In the genomic region with DNA sequence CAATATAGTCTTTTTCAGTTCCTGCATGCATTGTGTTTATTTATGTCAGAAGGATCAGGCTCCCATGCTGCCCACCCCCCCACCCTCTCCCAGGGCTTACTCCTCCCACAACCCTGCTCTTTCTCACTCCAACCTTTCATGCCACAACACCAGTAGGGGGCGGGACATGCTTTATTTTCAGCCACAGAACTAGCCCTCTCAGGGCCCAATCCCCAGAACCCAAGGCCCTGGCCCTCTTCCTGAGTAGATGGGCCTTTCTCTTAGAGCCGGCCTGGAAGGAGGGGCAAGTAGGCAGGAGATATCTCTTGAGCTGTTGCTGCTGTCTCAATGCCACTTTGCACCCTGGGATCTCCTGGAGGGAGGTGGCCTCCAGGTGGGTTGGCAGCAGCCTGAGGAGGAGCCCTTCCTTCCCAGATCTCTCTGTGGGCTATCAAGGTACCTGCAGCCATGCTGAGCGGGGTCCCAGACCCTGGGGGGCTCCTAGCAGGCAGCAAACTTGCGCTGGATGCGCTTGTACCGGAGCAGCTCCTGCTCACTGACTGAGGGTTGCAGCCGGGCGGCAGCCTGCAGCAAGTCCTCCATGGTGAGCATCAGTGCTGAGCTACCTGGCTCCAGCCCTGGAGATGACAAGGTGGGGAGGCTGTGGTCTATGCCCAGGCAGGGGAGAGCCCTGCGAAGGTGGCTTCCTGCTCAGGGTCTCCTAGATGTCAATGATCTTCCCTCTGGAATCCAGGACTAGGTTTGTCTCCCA, we compare ENCODE assay signal across 8 cellular contexts. TPM values are rescaled to one million over a fixed set of nuclear protein-coding genes. Genes with fewer than 3 reads are reported as not detected.
DNase-seq lines count a peak whose midpoint lies in the region; ATAC-seq and TF ChIP-seq lines count a peak whose summit lies in the region.

No MANE protein-coding gene starts in this region.

- no peak overlapping the region for H3K4me3 Mint-ChIP-seq in osteocyte (ENCODE audit: unreplicated experiment)

- peaks cover 22% of the 10 kb centered on the region for H3K36me3 Mint-ChIP-seq in osteocyte (ENCODE audit: unreplicated experiment)

- H3K9me3 Mint-ChIP-seq in osteocyte (ENCODE audit: unreplicated experiment): no peaks in the 10 kb centered on the region

- in situ Hi-C loops in G401 (cut with HindIII; ENCODE audit: low sequenced_read_pairs): no loop called here
- in situ Hi-C loops in astrocyte of the spinal cord (cut with HindIII; ENCODE audit: low sequenced_read_pairs): no loop called here

- no peaks in the 10 kb centered on the region for H3K27me3 Mint-ChIP-seq in osteocyte (ENCODE audit: unreplicated experiment)

- peaks cover 17% of the 10 kb centered on the region for H3K4me1 Mint-ChIP-seq in osteocyte (ENCODE audit: unreplicated experiment)

- H3K27ac Mint-ChIP-seq in osteocyte (ENCODE audit: unreplicated experiment): no peak overlapping the region

- TF ChIP-seq CTCF in 22Rv1 (IDR thresholded peaks at IDR 0.05) (peak; percentile 37), astrocyte of the spinal cord (IDR thresholded peaks at IDR 0.05; ENCODE audit: low read depth, low read length) (peak; percentile 31), osteocyte (IDR thresholded peaks at IDR 0.05) (peak; percentile 30)

- ATAC-seq in GM21723 (IDR thresholded peaks at IDR 0.05; ENCODE audit: unreplicated experiment) (no peak), HG03439 (IDR thresholded peaks at IDR 0.05; ENCODE audit: unreplicated experiment) (no peak)

- DNase-seq in G401 (ENCODE audit: low spot score): peak; percentile 42
- peak; percentile 24 for DNase-seq in NCI-H526 treated with DMSO at 0.1 percent for 48 hours (lab: John Stamatoyannopoulos, UW)
- peak; percentile 35 for DNase-seq in astrocyte of the spinal cord (ENCODE audit: low read depth, low spot score)
- DNase-seq in osteocyte (ENCODE audit: extremely low spot score, unreplicated experiment): no peak
- DNase-seq in amygdala (lab: John Stamatoyannopoulos, UW): no peak

- H3K27ac ChIP-seq in 22Rv1: no peak overlapping the region

- no peak overlapping the region for H3K4me3 ChIP-seq in astrocyte of the spinal cord (ENCODE audit: low read depth, low read length)

RNA-seq across cellular contexts. Expression of gene GNMT, which starts 3.5 kb away (rescaled TPM):
- 0.75 TPM in 1 of 2 replicates, not detected in the other for total RNA-seq in G401 (2014; rRNA removed; shearing (Covaris generic))
- total RNA-seq in osteocyte: 0.44 and 0.97 TPM in 2 replicates

RNA-seq across cellular contexts. Expression of gene PEX6, which starts 15.0 kb away (rescaled TPM):
- total RNA-seq in G401 (2014; rRNA removed; shearing (Covaris generic)): 14.1 and 19.2 TPM in 2 replicates
- total RNA-seq in osteocyte: 27.1 and 27.3 TPM in 2 replicates

RNA-seq across cellular contexts. Expression of gene PPP2R5D, which starts 20.3 kb away (rescaled TPM):
- total RNA-seq in G401 (2014; rRNA removed; shearing (Covaris generic)): 64.8 and 71.0 TPM in 2 replicates
- 44.3 and 46.1 TPM in 2 replicates for total RNA-seq in osteocyte

RNA-seq across cellular contexts. Expression of gene CNPY3, which starts 34.8 kb away (rescaled TPM):
- 47.5 and 52.5 TPM in 2 replicates for total RNA-seq in G401 (2014; rRNA removed; shearing (Covaris generic))
- 69.0 and 73.6 TPM in 2 replicates for total RNA-seq in osteocyte

RNA-seq across cellular contexts. Expression of gene PTCRA, which starts 48.2 kb away (rescaled TPM):
- total RNA-seq in G401 (2014; rRNA removed; shearing (Covaris generic)): not detected in 2 replicates
- total RNA-seq in osteocyte: not detected in 2 replicates

Comparison
In these comparisons a context has a peak if more than half of its experiments do, and no peak if none do; other contexts are left out.
1. DNase-seq: peak in G401 (single experiment), NCI-H526 treated with DMSO at 0.1 percent for 48 hours (single experiment) and astrocyte of the spinal cord (single experiment); none in osteocyte (single experiment) and amygdala (0 of 56).
2. Peak in every context shown above with its lines, with median percentiles within 50 percentile points of each other: CTCF ChIP-seq.